8 cellular contexts compared by ENCODE assay signal in genomic region chr19:12847159-12848139, GRCh38. TPM values are rescaled to one million over a fixed set of nuclear protein-coding genes. Genes with fewer than 3 reads are reported as not detected.
DNase-seq lines count a peak whose midpoint lies in the region; ATAC-seq lines count a peak whose summit lies in the region.

No MANE protein-coding gene starts in this region.

- H3K4me2 ChIP-seq in mesenchymal stem cell (ENCODE audit: low read length, poor library complexity, severe bottlenecking) = peak overlapping the region; percentile 64

- H4K91ac ChIP-seq in mesenchymal stem cell (ENCODE audit: low read length) = no peak overlapping the region

- H2BK5ac ChIP-seq in mesenchymal stem cell (ENCODE audit: low read depth, low read length, poor library complexity, severe bottlenecking) = no peak overlapping the region

- peak overlapping the region in 1 of 2 donors; percentile 75 for H3K27ac Mint-ChIP-seq in effector memory CD8-positive, alpha-beta T cell

- H3K79me1 ChIP-seq in mesenchymal stem cell (replicated peaks; ENCODE audit: low read length, poor library complexity, severe bottlenecking) = no peaks in the 10 kb centered on the region

- H3K4ac ChIP-seq in mesenchymal stem cell (ENCODE audit: low read depth in 1 of 2, low read length in 2 of 2) = no peak overlapping the region

- peak overlapping the region; percentile 71 for H4K8ac ChIP-seq in mesenchymal stem cell (ENCODE audit: low read length)

- no peaks in the 10 kb centered on the region for H3K9me3 ChIP-seq in mesenchymal stem cell (ENCODE audit: control insufficient read depth, low read length)

- no peak overlapping the region for H3K23ac ChIP-seq in mesenchymal stem cell (ENCODE audit: low read length in 2 of 2)

- no peak overlapping the region for H3K14ac ChIP-seq in mesenchymal stem cell (ENCODE audit: low read length in 2 of 2)

- peak overlapping the region in 1 of 2 experiments; percentile 38 for H2BK12ac ChIP-seq in mesenchymal stem cell (ENCODE audit: low read length in 2 of 2)

- peaks cover 31 to 37% of the 10 kb centered on the region in 2 donors for H3K27me3 Mint-ChIP-seq in effector memory CD8-positive, alpha-beta T cell

- DNase-seq in DMS79 (lab: John Stamatoyannopoulos, UW) (peak; percentile 71), NOMO-1 treated with DMSO at 0.1 percent for 48 hours (lab: John Stamatoyannopoulos, UW; ENCODE audit: unreplicated experiment) (peak; percentile 74), mesenchymal stem cell (peak; percentile 75)
- peak; percentile 74 to 96 (median 89) for DNase-seq in activated CD8-positive, alpha-beta memory T cell treated with anti-CD3 and anti-CD28 coated beads for 48 hours (ENCODE audit: low read depth in 2 of 3, low spot score in 2 of 3)
- DNase-seq in effector memory CD8-positive, alpha-beta T cell = peak; percentile 83 to 88 (median 84)
- peak; percentile 89 for DNase-seq in stimulated activated CD8-positive, alpha-beta memory T cell treated with anti-CD3 and anti-CD28 coated beads, Interleukin-15, amount 100 ng/mL, for 24 hours (ENCODE audit: low read depth)

- no peaks in the 10 kb centered on the region for H3K9me3 Mint-ChIP-seq in effector memory CD8-positive, alpha-beta T cell

- peak overlapping the region; percentile 43 to 49 for H3K4me3 Mint-ChIP-seq in effector memory CD8-positive, alpha-beta T cell

- H3K4me1 ChIP-seq in mesenchymal stem cell (ENCODE audit: control insufficient read depth, insufficient read depth, low read depth, low read length) = peaks cover 9% of the 10 kb centered on the region

- peaks cover 22 to 28% of the 10 kb centered on the region in 2 experiments for H3K27me3 ChIP-seq in mesenchymal stem cell (ENCODE audit: control insufficient read depth in 1 of 2, insufficient read depth in 1 of 2, low read length in 2 of 2)

- peaks cover 0 to 4% of the 10 kb centered on the region in 2 donors for H3K4me1 Mint-ChIP-seq in effector memory CD8-positive, alpha-beta T cell (ENCODE audit: low read depth in 2 of 2)

- H2AFZ ChIP-seq in mesenchymal stem cell (ENCODE audit: low read depth, low read length) = peak overlapping the region; percentile 74

- H2AK5ac ChIP-seq in mesenchymal stem cell (ENCODE audit: low read length, severe bottlenecking) = no peak overlapping the region

- H3K9ac ChIP-seq in mesenchymal stem cell (ENCODE audit: low read length) = peak overlapping the region; percentile 73

- no peak overlapping the region for H2BK15ac ChIP-seq in mesenchymal stem cell (ENCODE audit: low read depth, poor library complexity, severe bottlenecking)

- H3K36me3 ChIP-seq in mesenchymal stem cell (ENCODE audit: control insufficient read depth in 1 of 2, insufficient read depth in 2 of 2, low read depth in 1 of 2, low read length in 2 of 2) = no peaks in the 10 kb centered on the region

- no peak overlapping the region for H3K27ac ChIP-seq in mesenchymal stem cell (ENCODE audit: low read length, poor library complexity, severe bottlenecking)

- 24% methylated on average over 69 of the region's 69 CpGs for WGBS in mesenchymal stem cell

- H2BK120ac ChIP-seq in mesenchymal stem cell (ENCODE audit: low read depth, low read length) = no peak overlapping the region

- ATAC-seq in HG02885 (IDR thresholded peaks at IDR 0.05; ENCODE audit: poor library complexity, unreplicated experiment) (peak; percentile 69), GM19328 (IDR thresholded peaks at IDR 0.05; ENCODE audit: unreplicated experiment) (no peak)
- peak; percentile 98 for ATAC-seq in effector memory CD8-positive, alpha-beta T cell (replicated peaks)

- peak overlapping the region; percentile 38 to 40 for H3K18ac ChIP-seq in mesenchymal stem cell (ENCODE audit: low read depth in 1 of 2, low read length in 2 of 2)

- no peaks in the 10 kb centered on the region for H3K36me3 Mint-ChIP-seq in effector memory CD8-positive, alpha-beta T cell (ENCODE audit: insufficient read depth)

- peak overlapping the region in 1 of 2 experiments; percentile 57 for H3K4me3 ChIP-seq in mesenchymal stem cell (ENCODE audit: insufficient read depth in 1 of 2, low read depth in 1 of 2, low read length in 2 of 2)

RNA-seq across cellular contexts. Expression of gene MAST1, which starts 9.1 kb away (rescaled TPM):
- 0.48 TPM for polyA plus RNA-seq in mesenchymal stem cell (2013, experiment 1 of 2)
- polyA plus RNA-seq in mesenchymal stem cell (2013, experiment 2 of 2) = 0.29 TPM

RNA-seq across cellular contexts. Expression of gene RTBDN, which starts 13.1 kb away (rescaled TPM):
- polyA plus RNA-seq in mesenchymal stem cell (2013, experiment 1 of 2) = 0.03 TPM
- not detected for polyA plus RNA-seq in mesenchymal stem cell (2013, experiment 2 of 2)

RNA-seq across cellular contexts. Expression of gene DNASE2, which starts 33.8 kb away (rescaled TPM):
- 66.9 TPM for polyA plus RNA-seq in mesenchymal stem cell (2013, experiment 1 of 2)
- 67.1 TPM for polyA plus RNA-seq in mesenchymal stem cell (2013, experiment 2 of 2)

RNA-seq across cellular contexts. Expression of gene KLF1, which starts 39.6 kb away (rescaled TPM):
- polyA plus RNA-seq in mesenchymal stem cell (2013, experiment 1 of 2) = not detected
- polyA plus RNA-seq in mesenchymal stem cell (2013, experiment 2 of 2) = not detected

RNA-seq across cellular contexts. Expression of gene RNASEH2A, which starts 41.1 kb away (rescaled TPM):
- polyA plus RNA-seq in mesenchymal stem cell (2013, experiment 1 of 2) = 2.8 TPM
- 2.9 TPM for polyA plus RNA-seq in mesenchymal stem cell (2013, experiment 2 of 2)
